In the genomic region with DNA sequence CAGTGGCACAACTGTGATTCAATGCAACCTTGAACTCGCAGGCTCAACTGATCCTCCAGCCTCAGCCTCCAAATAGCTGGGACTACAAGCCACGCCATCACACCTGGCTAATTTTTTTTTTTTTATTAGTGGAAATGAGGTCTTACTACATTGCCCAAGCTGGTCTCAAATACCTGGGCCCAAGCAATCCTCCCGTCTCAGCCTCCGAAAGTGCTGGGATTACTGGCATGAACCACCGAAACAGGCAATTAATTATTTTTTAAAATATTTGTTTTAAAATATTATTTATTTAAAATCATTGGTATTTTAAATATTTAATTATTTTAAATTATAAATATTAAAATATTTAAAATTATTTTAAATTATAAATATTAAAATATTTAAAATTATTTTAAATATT, we compare ENCODE assay signal across 29 cellular contexts.
"Had no signal": no experiment of that assay in that cellular context is flagged by ENCODE, and none has a peak within 500 bp of the region (broad histone marks: within the 10 kb centered on the region; RNA-seq: fewer than 3 reads in every experiment).

No MANE protein-coding gene starts in this region.

- H3K27ac Mint-ChIP-seq: mesothelial cell of epicardium; naive B cell; nephron progenitor cell; neural progenitor cell; stimulated activated memory B cell treated with anti-CD40 and anti-IgM and Interleukin-4, amounts not matched to agents 10 μg/mL and 1 μg/mL and 100 μg/mL, for 72 hours; stimulated activated naive CD8-positive, alpha-beta T cell treated with anti-CD3 and anti-CD28 coated beads, Interleukin-15, amount 100 ng/mL, for 72 hours; type B pancreatic cell had no signal

- H3K36me3 Mint-ChIP-seq: natural killer cell had no signal

- H3K9me3 ChIP-seq: left lung, neutrophil, psoas muscle, tibial nerve, uterus had no signal

- H3K4me3 Mint-ChIP-seq: mesothelial cell of epicardium; naive B cell; natural killer cell; nephron progenitor cell; neural progenitor cell; stimulated activated memory B cell treated with anti-CD40 and anti-IgM and Interleukin-4, amounts not matched to agents 10 μg/mL and 1 μg/mL and 100 μg/mL, for 72 hours; stimulated activated naive CD8-positive, alpha-beta T cell treated with anti-CD3 and anti-CD28 coated beads, Interleukin-15, amount 100 ng/mL, for 72 hours; type B pancreatic cell had no signal

- H3K27ac ChIP-seq: left lung, neural progenitor cell, neutrophil, parathyroid adenoma, psoas muscle, right lobe of liver, tibial nerve, uterus had no signal

- H3K36me3 ChIP-seq: left lung, neural progenitor cell, tibial nerve, uterus had no signal

- H3K4me1 Mint-ChIP-seq: nephron progenitor cell, neural progenitor cell had no signal

- H3K4me3 ChIP-seq: left lung, lung, neural progenitor cell, psoas muscle, right lobe of liver, smooth muscle cell, tibial nerve, uterus had no signal

- H3K9me3 Mint-ChIP-seq: mesothelial cell of epicardium; naive B cell; natural killer cell; nephron progenitor cell; neural progenitor cell; stimulated activated memory B cell treated with anti-CD40 and anti-IgM and Interleukin-4, amounts not matched to agents 10 μg/mL and 1 μg/mL and 100 μg/mL, for 72 hours; stimulated activated naive CD8-positive, alpha-beta T cell treated with anti-CD3 and anti-CD28 coated beads, Interleukin-15, amount 100 ng/mL, for 72 hours; type B pancreatic cell had no signal

- DNase-seq: hypothalamus; islet precursor cell; kidney glomerular epithelial cell; left cardiac atrium; left lung; mesendoderm; naive B cell; natural killer cell; nephron progenitor cell; occipital lobe; psoas muscle; right lobe of liver; stimulated activated CD4-positive, alpha-beta T cell treated with anti-CD3 and anti-CD28 coated beads, Interleukin-1b, Interleukin-23, amount 100 ng/mL, for 48 hours; stimulated activated CD4-positive, alpha-beta T cell treated with anti-CD3 and anti-CD28 coated beads, Interleukin-2, amount 100 ng/mL, for 48 hours; stimulated activated CD4-positive, alpha-beta T cell treated with anti-CD3 and anti-CD28 coated beads, Interleukin-4, amount 100 ng/mL, for 4 hours; stimulated activated CD8-positive, alpha-beta memory T cell treated with anti-CD3 and anti-CD28 coated beads, Interleukin-4, amount 100 ng/mL, for 48 hours; stimulated activated naive CD4-positive, alpha-beta T cell treated with Interleukin-2 at 50 U/mL for 16 hours; stimulated activated naive CD8-positive, alpha-beta T cell treated with anti-CD3 and anti-CD28 coated beads, Interleukin-15, amount 100 ng/mL, for 72 hours; substantia nigra; uterus had no signal

- H3K4me1 ChIP-seq: neural progenitor cell, psoas muscle, right lobe of liver, uterus had no signal

- H3K27me3 ChIP-seq: left lung, neural progenitor cell, neutrophil, right lobe of liver, tibial nerve, uterus had no signal

- H3K27me3 Mint-ChIP-seq: naive B cell; stimulated activated memory B cell treated with anti-CD40 and anti-IgM and Interleukin-4, amounts not matched to agents 10 μg/mL and 1 μg/mL and 100 μg/mL, for 72 hours; stimulated activated naive CD8-positive, alpha-beta T cell treated with anti-CD3 and anti-CD28 coated beads, Interleukin-15, amount 100 ng/mL, for 72 hours; type B pancreatic cell had no signal

- ATAC-seq: left cardiac atrium; left lung; natural killer cell; psoas muscle; right lobe of liver; stimulated activated memory B cell treated with anti-CD40 and anti-IgM and Interleukin-4, amounts not matched to agents 10 μg/mL and 1 μg/mL and 100 μg/mL, for 72 hours; stimulated activated naive CD8-positive, alpha-beta T cell treated with anti-CD3 and anti-CD28 coated beads, Interleukin-15, amount 100 ng/mL, for 72 hours had no signal
